In genomic region chr14:22370084-22370847, GRCh38 we compare ENCODE assay signal across 16 cellular contexts.
DNase-seq lines count a peak whose midpoint lies in the region; TF ChIP-seq lines count a peak whose summit lies in the region.
"Had no signal": no experiment of that assay in that cellular context is flagged by ENCODE, and none has a peak within 500 bp of the region (broad histone marks: within the 10 kb centered on the region; RNA-seq: fewer than 3 reads in every experiment).

No MANE protein-coding gene starts in this region.

- TF ChIP-seq CTCF in breast epithelium (IDR thresholded peaks at IDR 0.05) = no peak
- TF ChIP-seq CTCF in left ventricle myocardium inferior (IDR thresholded peaks at IDR 0.05; ENCODE audit: borderline replicate concordance) = no peak
- no peak for TF ChIP-seq CTCF in sigmoid colon (IDR thresholded peaks at IDR 0.05)
- TF ChIP-seq CTCF in OCI-LY7 (conservative IDR thresholded peaks at IDR 0.05; ENCODE audit: low read length) = no peak
- no peak for TF ChIP-seq CTCF in MM.1S (IDR thresholded peaks at IDR 0.05; ENCODE audit: low read length)

- no peaks in the 10 kb centered on the region for H3K9me2 ChIP-seq in OCI-LY7 (ENCODE audit: insufficient read depth, low read length)
- no peaks in the 10 kb centered on the region for H3K9me2 ChIP-seq in MM.1S (replicated peaks; ENCODE audit: insufficient read depth, low read length)

- H3K9me3 Mint-ChIP-seq in activated T-cell treated with anti-CD3 and anti-CD28 coated beads, Interleukin-2, amount 50 U/mL, for 24 hours = no peaks in the 10 kb centered on the region
- H3K9me3 Mint-ChIP-seq: stimulated activated memory B cell treated with anti-CD40 and anti-IgM and Interleukin-4, amounts not matched to agents 10 μg/mL and 1 μg/mL and 100 μg/mL, for 72 hours; T-cell had no signal

- no peaks in the 10 kb centered on the region for H3K9me3 ChIP-seq in breast epithelium
- no peaks in the 10 kb centered on the region for H3K9me3 ChIP-seq in left ventricle myocardium inferior (replicated peaks)
- H3K9me3 ChIP-seq in skeletal muscle satellite cell (replicated peaks; ENCODE audit: low read length) = no peaks in the 10 kb centered on the region
- no peaks in the 10 kb centered on the region for H3K9me3 ChIP-seq in sigmoid colon
- no peaks in the 10 kb centered on the region for H3K9me3 ChIP-seq in OCI-LY7 (ENCODE audit: low read length)
- H3K9me3 ChIP-seq in MM.1S (replicated peaks; ENCODE audit: insufficient read depth, low read length) = no peaks in the 10 kb centered on the region

- no peak overlapping the region for H3K9ac ChIP-seq in skeletal muscle satellite cell (ENCODE audit: low read depth, low read length)
- no peak overlapping the region for H3K9ac ChIP-seq in MM.1S (ENCODE audit: low read length)

- WGBS in sigmoid colon, 2 donors = 82 to 90% methylated on average over 2 of the region's 2 CpGs

- H3K27ac ChIP-seq in breast epithelium (peak overlapping the region; percentile 4 to 34), left ventricle myocardium inferior (replicated peaks) (peak overlapping the region; percentile 75), sigmoid colon (peak overlapping the region in 2 of 4 donors; percentile 16 to 18), OCI-LY7 (ENCODE audit: low read depth, low read length, poor library complexity, severe bottlenecking) (no peak overlapping the region), MM.1S (ENCODE audit: low read length) (no peak overlapping the region)
- H3K27ac ChIP-seq: cardiac muscle cell had no signal

- H3K36me3 ChIP-seq in breast epithelium = no peaks in the 10 kb centered on the region
- H3K36me3 ChIP-seq in left ventricle myocardium inferior = no peaks in the 10 kb centered on the region
- no peaks in the 10 kb centered on the region for H3K36me3 ChIP-seq in skeletal muscle satellite cell (ENCODE audit: insufficient read depth, low read length)
- H3K36me3 ChIP-seq in sigmoid colon = no peaks in the 10 kb centered on the region
- H3K36me3 ChIP-seq in OCI-LY7 (ENCODE audit: insufficient read depth, low read length) = no peaks in the 10 kb centered on the region
- no peaks in the 10 kb centered on the region for H3K36me3 ChIP-seq in MM.1S (replicated peaks; ENCODE audit: insufficient read depth, low read length)
- H3K36me3 ChIP-seq: cardiac muscle cell had no signal

- H3K27ac Mint-ChIP-seq in activated T-cell treated with anti-CD3 and anti-CD28 coated beads, Interleukin-2, amount 50 U/mL, for 24 hours = no peak overlapping the region
- H3K27ac Mint-ChIP-seq: progenitor cell of endocrine pancreas; stimulated activated memory B cell treated with anti-CD40 and anti-IgM and Interleukin-4, amounts not matched to agents 10 μg/mL and 1 μg/mL and 100 μg/mL, for 72 hours; T-cell had no signal

- H3K4me2 ChIP-seq in skeletal muscle satellite cell (ENCODE audit: low read length) = peak overlapping the region; percentile 5
- H3K4me2 ChIP-seq in OCI-LY7 (ENCODE audit: low read length) = no peak overlapping the region
- no peak overlapping the region for H3K4me2 ChIP-seq in MM.1S (ENCODE audit: low read depth, low read length)

- no peak overlapping the region for H2AFZ ChIP-seq in OCI-LY7 (ENCODE audit: low read length)
- H2AFZ ChIP-seq in MM.1S (ENCODE audit: low read length) = no peak overlapping the region

- BruUV-seq in OCI-LY7 (replicated peaks; lab: Mats Ljungman, UMichigan) = no TSS peak

- H3K4me1 ChIP-seq in breast epithelium (no peaks in the 10 kb centered on the region), left ventricle myocardium inferior (peaks cover 17% of the 10 kb centered on the region), skeletal muscle satellite cell (ENCODE audit: control insufficient read depth, insufficient read depth, low read length) (peaks cover 16% of the 10 kb centered on the region), sigmoid colon (peaks cover 0 to 21% (median 13%) of the 10 kb centered on the region in 4 donors), OCI-LY7 (ENCODE audit: insufficient read depth, low read length, poor library complexity, severe bottlenecking) (no peaks in the 10 kb centered on the region), MM.1S (ENCODE audit: low read length) (no peaks in the 10 kb centered on the region)

- H3K27me3 ChIP-seq in breast epithelium = no peaks in the 10 kb centered on the region
- no peaks in the 10 kb centered on the region for H3K27me3 ChIP-seq in left ventricle myocardium inferior (ENCODE audit: low read depth)
- peaks cover 11% of the 10 kb centered on the region for H3K27me3 ChIP-seq in skeletal muscle satellite cell (ENCODE audit: control insufficient read depth, insufficient read depth, low read length)
- H3K27me3 ChIP-seq in sigmoid colon = no peaks in the 10 kb centered on the region
- no peaks in the 10 kb centered on the region for H3K27me3 ChIP-seq in MM.1S (replicated peaks; ENCODE audit: insufficient read depth, low read length)
- H3K27me3 ChIP-seq: cardiac muscle cell had no signal

- POLR2A ChIA-PET in OCI-LY7 (lab: Charles Lee) = interaction anchor here (1.0 kb wide), 1 partner anchor 11 kb away, joined by 3 read pairs; no protein-coding TSS in a partner anchor

- no peaks in the 10 kb centered on the region for H3F3A ChIP-seq in MM.1S (ENCODE audit: insufficient read depth, low read length)

- TF ChIP-seq EP300 in sigmoid colon (IDR thresholded peaks at IDR 0.05) = no peak

- no peak overlapping the region for H3K4me3 Mint-ChIP-seq in activated T-cell treated with anti-CD3 and anti-CD28 coated beads, Interleukin-2, amount 50 U/mL, for 24 hours
- H3K4me3 Mint-ChIP-seq: stimulated activated memory B cell treated with anti-CD40 and anti-IgM and Interleukin-4, amounts not matched to agents 10 μg/mL and 1 μg/mL and 100 μg/mL, for 72 hours; T-cell had no signal

- H3K79me2 ChIP-seq in OCI-LY7 (ENCODE audit: insufficient read depth, low read depth, low read length) = no peaks in the 10 kb centered on the region
- no peaks in the 10 kb centered on the region for H3K79me2 ChIP-seq in MM.1S (ENCODE audit: low read length)

- DNase-seq in HS-27A (ENCODE audit: low read depth) (peak; percentile 77), breast epithelium (ENCODE audit: low spot score in 2 of 2) (peak in 1 of 2 donors; percentile 56), left ventricle myocardium inferior (peak; percentile 35), sigmoid colon (no peak), OCI-LY7 (ENCODE audit: low spot score) (no peak), MM.1S (no peak)
- no peak for DNase-seq in activated T-cell treated with anti-CD3 and anti-CD28 coated beads, Interleukin-2, amount 50 U/mL, for 24 hours
- DNase-seq: activated CD4-positive, alpha-beta T cell treated with anti-CD3 and anti-CD28 coated beads for 1 hour; DND-41; stimulated activated CD4-positive, alpha-beta T cell treated with anti-CD3 and anti-CD28 coated beads, Interleukin-4, amount 100 ng/mL, for 24 hours; T-cell had no signal

- H3K27me3 Mint-ChIP-seq in activated T-cell treated with anti-CD3 and anti-CD28 coated beads, Interleukin-2, amount 50 U/mL, for 24 hours = no peaks in the 10 kb centered on the region
- H3K27me3 Mint-ChIP-seq: progenitor cell of endocrine pancreas; stimulated activated memory B cell treated with anti-CD40 and anti-IgM and Interleukin-4, amounts not matched to agents 10 μg/mL and 1 μg/mL and 100 μg/mL, for 72 hours; T-cell had no signal

- TF ChIP-seq POLR2A in breast epithelium (IDR thresholded peaks at IDR 0.05) = no peak
- no peak for TF ChIP-seq POLR2A in sigmoid colon (IDR thresholded peaks at IDR 0.05)

- H3K4me1 Mint-ChIP-seq in activated T-cell treated with anti-CD3 and anti-CD28 coated beads, Interleukin-2, amount 50 U/mL, for 24 hours (ENCODE audit: low read depth) = no peaks in the 10 kb centered on the region
- H3K4me1 Mint-ChIP-seq: stimulated activated memory B cell treated with anti-CD40 and anti-IgM and Interleukin-4, amounts not matched to agents 10 μg/mL and 1 μg/mL and 100 μg/mL, for 72 hours; T-cell had no signal

- H3K4me3 ChIP-seq in breast epithelium (no peak overlapping the region), left ventricle myocardium inferior (no peak overlapping the region), skeletal muscle satellite cell (ENCODE audit: low read length) (no peak overlapping the region), sigmoid colon (no peak overlapping the region), OCI-LY7 (ENCODE audit: low read depth, low read length, poor library complexity, severe bottlenecking) (no peak overlapping the region), MM.1S (ENCODE audit: low read length) (no peak overlapping the region)
- H3K4me3 ChIP-seq: cardiac muscle cell, GM12878 had no signal

- intact Hi-C loops in breast epithelium (cut with DNase I; ENCODE audit: low total_unique reads) (no loop called here), left ventricle myocardium inferior (cut with micrococcal nuclease) (no loop called here), sigmoid colon (cut with DNase I) (no loop called here), OCI-LY7 (cut with micrococcal nuclease; ENCODE audit: unreplicated experiment) (no loop called here)

- no peaks in the 10 kb centered on the region for H3K36me3 Mint-ChIP-seq in activated T-cell treated with anti-CD3 and anti-CD28 coated beads, Interleukin-2, amount 50 U/mL, for 24 hours (ENCODE audit: low read depth)
- H3K36me3 Mint-ChIP-seq: stimulated activated memory B cell treated with anti-CD40 and anti-IgM and Interleukin-4, amounts not matched to agents 10 μg/mL and 1 μg/mL and 100 μg/mL, for 72 hours; T-cell had no signal

- CTCF ChIA-PET in OCI-LY7 (lab: Charles Lee; ENCODE audit: unreplicated experiment) = no interaction called here

- H4K20me1 ChIP-seq in OCI-LY7 (ENCODE audit: insufficient read depth, low read length) = no peaks in the 10 kb centered on the region
- no peaks in the 10 kb centered on the region for H4K20me1 ChIP-seq in MM.1S (ENCODE audit: insufficient read depth, low read length)

Comparison
In these comparisons a context has a peak if more than half of its experiments do, and no peak if none do; other contexts are left out.
1. DNase-seq: peak in HS-27A (single experiment) and left ventricle myocardium inferior (single experiment); none in sigmoid colon (single experiment), OCI-LY7 (single experiment), activated T-cell treated with anti-CD3 and anti-CD28 coated beads, Interleukin-2, amount 50 U/mL, for 24 hours (single experiment) and MM.1S (single experiment).
2. H3K27ac ChIP-seq: peak in breast epithelium (2 of 2) and left ventricle myocardium inferior (single experiment); none in OCI-LY7 (single experiment) and MM.1S (single experiment).